In genomic region chr9:123349691-123350480, GRCh38 we compare ENCODE assay signal across 1 cellular context.
TF ChIP-seq lines count a peak whose summit lies in the region.

No MANE protein-coding gene starts in this region.

TF ChIP-seq in K562, 482 proteins besides CTCF, POLR2A, EP300 and RAD21 (continued from another document and continues in another):
- TF ChIP-seq ELK3 (CRISPR knock-in tag; IDR thresholded peaks at IDR 0.05) (0 out of 2 replicates have a peak, but pooled peaks have one; percentile 44), NFXL1 (CRISPR knock-in tag; IDR thresholded peaks at IDR 0.05) (no peak), KDM5B (IDR thresholded peaks at IDR 0.05; ENCODE audit: insufficient replicate concordance, low read depth, low read length) (no peak), KHSRP (IDR thresholded peaks at IDR 0.05) (no peak), NCOR1 (IDR thresholded peaks at IDR 0.05) (no peak), ZBTB34 (CRISPR knock-in tag; IDR thresholded peaks at IDR 0.05) (no peak), FOXJ2 (tag; IDR thresholded peaks at IDR 0.05) (no peak), DEAF1 (CRISPR knock-in tag; IDR thresholded peaks at IDR 0.05) (peak; percentile 93), CBFA2T2 (conservative IDR thresholded peaks at IDR 0.05) (no peak), TCF3 (CRISPR knock-in tag; IDR thresholded peaks at IDR 0.05) (no peak), PTRF (tag; IDR thresholded peaks at IDR 0.05) (no peak), TRIM28 (IDR thresholded peaks at IDR 0.05) (no peak), SNRNP70 (optimal IDR thresholded peaks at IDR 0.05; ENCODE audit: low read depth, low read length) (no peak), MEF2D (tag; conservative IDR thresholded peaks at IDR 0.05; ENCODE audit: low read depth) (no peak), ARID1B (IDR thresholded peaks at IDR 0.05) (no peak), ZNF280B (CRISPR knock-in tag; IDR thresholded peaks at IDR 0.05) (no peak), ATF7 (IDR thresholded peaks at IDR 0.05) (peak; percentile 30; the same call in 1 of the 2 replicates), MXI1 (IDR thresholded peaks at IDR 0.05; ENCODE audit: low read depth, low read length) (no peak), ZBTB8A (IDR thresholded peaks at IDR 0.05; ENCODE audit: partially characterized antibody) (no peak), PREB (CRISPR knock-in tag; IDR thresholded peaks at IDR 0.05) (no peak), ZNF518B (CRISPR knock-in tag; IDR thresholded peaks at IDR 0.05) (no peak), ZNF830 (CRISPR knock-in tag; IDR thresholded peaks at IDR 0.05) (no peak), CREBBP (IDR thresholded peaks at IDR 0.05; ENCODE audit: low read depth, low read length) (no peak), E4F1 (CRISPR knock-in tag; IDR thresholded peaks at IDR 0.05; ENCODE audit: borderline replicate concordance) (no peak), ZNF668 (CRISPR knock-in tag; IDR thresholded peaks at IDR 0.05) (no peak), SMARCB1 (IDR thresholded peaks at IDR 0.05; ENCODE audit: insufficient read length, low read depth) (no peak), RCOR1 (IDR thresholded peaks at IDR 0.05; ENCODE audit: borderline replicate concordance in 1 of 2, low read depth in 2 of 2, low read length in 2 of 2) (no peak), ZBTB1 (CRISPR knock-in tag; IDR thresholded peaks at IDR 0.05; ENCODE audit: borderline replicate concordance, low read depth) (no peak), TCF7 (IDR thresholded peaks at IDR 0.05; ENCODE audit: borderline replicate concordance) (no peak), ZKSCAN8 (CRISPR knock-in tag; IDR thresholded peaks at IDR 0.05) (no peak), CBX5 (IDR thresholded peaks at IDR 0.05; ENCODE audit: borderline replicate concordance, low read depth) (no peak), NEUROD1 (IDR thresholded peaks at IDR 0.05; ENCODE audit: borderline replicate concordance, low read depth, low read length, partially characterized antibody) (no peak), RBFOX2 (IDR thresholded peaks at IDR 0.05; ENCODE audit: low read depth, low read length) (no peak), TCFL5 (CRISPR knock-in tag; conservative IDR thresholded peaks at IDR 0.05) (no peak), RBM15 (IDR thresholded peaks at IDR 0.05; ENCODE audit: insufficient read depth, low read length) (no peak), PHB2 (IDR thresholded peaks at IDR 0.05; ENCODE audit: low read depth) (no peak), ZBTB43 (CRISPR knock-in tag; IDR thresholded peaks at IDR 0.05) (no peak), SAFB (IDR thresholded peaks at IDR 0.05; ENCODE audit: borderline replicate concordance, low read depth, low read length) (no peak), ATF4 (CRISPR knock-in tag; IDR thresholded peaks at IDR 0.05) (no peak), CHAMP1 (IDR thresholded peaks at IDR 0.05) (no peak), FOXA1 (IDR thresholded peaks at IDR 0.05; ENCODE audit: borderline replicate concordance) (no peak), TAF7 (tag; IDR thresholded peaks at IDR 0.05) (no peak), SRF (CRISPR knock-in tag; IDR thresholded peaks at IDR 0.05) (peak in 1 of 2 experiments; percentile 41; a peak in 1 of 4 replicates), CREB3L1 (IDR thresholded peaks at IDR 0.05; ENCODE audit: borderline replicate concordance, low read depth) (no peak), ZNF316 (IDR thresholded peaks at IDR 0.05) (no peak), USF1 (CRISPR knock-in tag; IDR thresholded peaks at IDR 0.05) (no peak), HDAC6 (IDR thresholded peaks at IDR 0.05; ENCODE audit: low read depth, low read length) (no peak)
